In the genomic region with DNA sequence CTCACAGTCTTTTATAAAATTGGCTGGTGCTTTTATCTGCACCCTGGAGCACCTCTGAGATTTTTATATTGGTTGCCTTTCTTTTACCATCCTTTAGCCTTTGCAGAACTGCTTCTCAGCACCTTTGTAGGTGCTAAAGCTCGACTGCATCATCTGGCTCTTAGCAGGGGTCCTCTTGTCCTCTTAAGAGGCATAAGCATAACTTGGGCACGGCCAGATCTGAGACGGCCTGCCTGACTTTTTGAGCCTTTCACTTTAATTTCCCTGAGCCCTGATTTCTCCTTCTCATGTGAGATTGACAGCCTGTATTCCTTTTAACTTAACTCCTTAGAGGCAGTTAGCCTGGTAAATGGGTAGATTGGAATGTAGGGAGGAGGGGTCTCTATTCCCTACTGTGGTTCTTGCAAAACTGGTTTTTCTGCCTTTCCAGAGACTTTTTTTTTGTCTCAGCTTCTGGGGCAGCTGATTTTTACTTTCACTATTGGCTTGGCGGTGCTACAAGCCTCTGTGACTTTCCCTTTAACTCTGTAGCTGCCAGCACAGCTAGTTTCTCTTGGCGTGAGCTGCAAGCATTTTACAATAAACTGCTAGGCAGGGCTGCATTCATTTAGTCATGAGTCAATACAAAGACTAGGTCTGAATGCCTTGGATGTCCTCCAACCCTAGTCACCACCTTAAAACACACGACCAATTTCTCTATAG, we compare ENCODE assay signal across 8 cellular contexts. TPM values are rescaled to one million over a fixed set of nuclear protein-coding genes. Genes with fewer than 3 reads are reported as not detected.
DNase-seq lines count a peak whose midpoint lies in the region; ATAC-seq and TF ChIP-seq lines count a peak whose summit lies in the region.

No MANE protein-coding gene starts in this region.

- no peak for TF ChIP-seq CTCF in endodermal cell (conservative IDR thresholded peaks at IDR 0.05)

- DNase-seq in CD4-positive, CD25-positive, alpha-beta regulatory T cell: peak in 2 of 3 donors; percentile 34 to 68
- DNase-seq in SK-MEL-5 (ENCODE audit: low read depth, low spot score) (peak; percentile 46), endodermal cell (peak; percentile 53), mucosa of gallbladder (ENCODE audit: low spot score) (peak; percentile 48), HK-2 (ENCODE audit: unreplicated experiment) (no peak), COLO668 (lab: John Stamatoyannopoulos, UW; ENCODE audit: unreplicated experiment) (no peak)

- in situ Hi-C loops in SK-MEL-5 (cut with HindIII; ENCODE audit: low pct_unique_long_range_greater_than_20kb, low sequenced_read_pairs): no loop called here

- peak overlapping the region; percentile 16 for H3K27ac ChIP-seq in CD4-positive, CD25-positive, alpha-beta regulatory T cell (ENCODE audit: insufficient read depth, low read length, poor library complexity, severe bottlenecking)
- H3K27ac ChIP-seq in endodermal cell (ENCODE audit: low read depth, low read length): no peak overlapping the region

- peaks cover 4% of the 10 kb centered on the region for H3K27me3 ChIP-seq in CD4-positive, CD25-positive, alpha-beta regulatory T cell (ENCODE audit: control insufficient read depth, insufficient read depth, low read length)
- H3K27me3 ChIP-seq in endodermal cell (ENCODE audit: control insufficient read depth, insufficient read depth, low read length, poor library complexity, severe bottlenecking): no peaks in the 10 kb centered on the region

- H3K9me3 Mint-ChIP-seq in CD4-positive, CD25-positive, alpha-beta regulatory T cell: peaks cover 0 to 18% (median 7%) of the 10 kb centered on the region in 7 donors
- peaks cover 59% of the 10 kb centered on the region for H3K9me3 Mint-ChIP-seq in endodermal cell

- peak overlapping the region; percentile 92 for H3K4me3 ChIP-seq in CD4-positive, CD25-positive, alpha-beta regulatory T cell (ENCODE audit: low read depth, low read length)
- H3K4me3 ChIP-seq in endodermal cell (ENCODE audit: low read length): no peak overlapping the region

- peaks cover 13% of the 10 kb centered on the region in 2 experiments for H3K9me3 ChIP-seq in CD4-positive, CD25-positive, alpha-beta regulatory T cell (ENCODE audit: control insufficient read depth in 2 of 2, low read length in 2 of 2)
- H3K9me3 ChIP-seq in endodermal cell (ENCODE audit: control insufficient read depth, low read length): peaks cover 8% of the 10 kb centered on the region

- peak overlapping the region; percentile 82 to 96 (median 90) for H3K4me3 Mint-ChIP-seq in CD4-positive, CD25-positive, alpha-beta regulatory T cell
- H3K4me3 Mint-ChIP-seq in endodermal cell: no peak overlapping the region

- H3K27me3 Mint-ChIP-seq in CD4-positive, CD25-positive, alpha-beta regulatory T cell: peaks cover 2% of the 10 kb centered on the region
- H3K27me3 Mint-ChIP-seq in endodermal cell (ENCODE audit: insufficient read depth): no peaks in the 10 kb centered on the region

- H3K4me1 ChIP-seq in CD4-positive, CD25-positive, alpha-beta regulatory T cell (ENCODE audit: control insufficient read depth, insufficient read depth, low read length, poor library complexity, severe bottlenecking): peaks cover 20% of the 10 kb centered on the region
- H3K4me1 ChIP-seq in endodermal cell (ENCODE audit: control insufficient read depth, insufficient read depth, low read length): no peaks in the 10 kb centered on the region

- ATAC-seq in CD4-positive, CD25-positive, alpha-beta regulatory T cell (ENCODE audit: low read depth in 2 of 2): peak; percentile 51 to 54
- ATAC-seq in GM19328 (IDR thresholded peaks at IDR 0.05; ENCODE audit: unreplicated experiment) (peak; percentile 66), HG03432 (IDR thresholded peaks at IDR 0.05; ENCODE audit: unreplicated experiment) (peak; percentile 79)

- H3K36me3 ChIP-seq in CD4-positive, CD25-positive, alpha-beta regulatory T cell (ENCODE audit: control insufficient read depth, insufficient read depth, low read length): no peaks in the 10 kb centered on the region
- H3K36me3 ChIP-seq in endodermal cell (ENCODE audit: control insufficient read depth, insufficient read depth, low read length): no peaks in the 10 kb centered on the region

- H3K9ac ChIP-seq in endodermal cell (ENCODE audit: extremely low read depth, low read length, poor library complexity, severe bottlenecking): no peak overlapping the region

- H3K27ac Mint-ChIP-seq in CD4-positive, CD25-positive, alpha-beta regulatory T cell: peak overlapping the region; percentile 82 to 97 (median 95)
- H3K27ac Mint-ChIP-seq in endodermal cell: peak overlapping the region; percentile 9

- H3K4me1 Mint-ChIP-seq in CD4-positive, CD25-positive, alpha-beta regulatory T cell: peaks cover 9 to 28% (median 17%) of the 10 kb centered on the region in 4 donors
- H3K4me1 Mint-ChIP-seq in endodermal cell: peaks cover 4% of the 10 kb centered on the region

- WGBS in endodermal cell (ENCODE audit: insufficient coverage in 1 of 2, insufficient read length in 1 of 2), 2 experiments: 71 to 84% methylated on average over 4 to 6 of the region's 6 CpGs

- H3K36me3 Mint-ChIP-seq in CD4-positive, CD25-positive, alpha-beta regulatory T cell: no peaks in the 10 kb centered on the region
- peaks cover 3% of the 10 kb centered on the region for H3K36me3 Mint-ChIP-seq in endodermal cell (ENCODE audit: low read depth)

RNA-seq across cellular contexts. Expression of a gene that starts 24.0 kb away (rescaled TPM):
- not detected for total RNA-seq in CD4-positive, CD25-positive, alpha-beta regulatory T cell
- polyA plus RNA-seq in CD4-positive, CD25-positive, alpha-beta regulatory T cell: under 1 TPM in 1 of 4 donors, not detected in 3; 0.28 TPM
- not detected in 2 replicates for total RNA-seq in SK-MEL-5 (2014; rRNA removed; shearing (Covaris generic))
- polyA plus RNA-seq in SK-MEL-5 (2015; cell fraction: cytosol; rRNA removed): not detected in 2 replicates
- not detected in 2 replicates for polyA plus RNA-seq in SK-MEL-5 (2015; cell fraction: nucleus; rRNA removed)
- total RNA-seq in endodermal cell (not detected), mucosa of gallbladder (not detected)
- not detected for polyA plus RNA-seq in endodermal cell (2013, experiment 1 of 2)
- not detected for polyA plus RNA-seq in endodermal cell (2013, experiment 2 of 2)

Comparison
In these comparisons a context has a peak if more than half of its experiments do, and no peak if none do; other contexts are left out.
1. DNase-seq: peak in CD4-positive, CD25-positive, alpha-beta regulatory T cell (2 of 3), SK-MEL-5 (single experiment), endodermal cell (single experiment) and mucosa of gallbladder (single experiment); none in HK-2 (single experiment) and COLO668 (single experiment).
2. Peak in every context shown above with its lines, with median percentiles within 50 percentile points of each other: ATAC-seq.